ENCODE assay signal across 1 cellular context in the genomic region with DNA sequence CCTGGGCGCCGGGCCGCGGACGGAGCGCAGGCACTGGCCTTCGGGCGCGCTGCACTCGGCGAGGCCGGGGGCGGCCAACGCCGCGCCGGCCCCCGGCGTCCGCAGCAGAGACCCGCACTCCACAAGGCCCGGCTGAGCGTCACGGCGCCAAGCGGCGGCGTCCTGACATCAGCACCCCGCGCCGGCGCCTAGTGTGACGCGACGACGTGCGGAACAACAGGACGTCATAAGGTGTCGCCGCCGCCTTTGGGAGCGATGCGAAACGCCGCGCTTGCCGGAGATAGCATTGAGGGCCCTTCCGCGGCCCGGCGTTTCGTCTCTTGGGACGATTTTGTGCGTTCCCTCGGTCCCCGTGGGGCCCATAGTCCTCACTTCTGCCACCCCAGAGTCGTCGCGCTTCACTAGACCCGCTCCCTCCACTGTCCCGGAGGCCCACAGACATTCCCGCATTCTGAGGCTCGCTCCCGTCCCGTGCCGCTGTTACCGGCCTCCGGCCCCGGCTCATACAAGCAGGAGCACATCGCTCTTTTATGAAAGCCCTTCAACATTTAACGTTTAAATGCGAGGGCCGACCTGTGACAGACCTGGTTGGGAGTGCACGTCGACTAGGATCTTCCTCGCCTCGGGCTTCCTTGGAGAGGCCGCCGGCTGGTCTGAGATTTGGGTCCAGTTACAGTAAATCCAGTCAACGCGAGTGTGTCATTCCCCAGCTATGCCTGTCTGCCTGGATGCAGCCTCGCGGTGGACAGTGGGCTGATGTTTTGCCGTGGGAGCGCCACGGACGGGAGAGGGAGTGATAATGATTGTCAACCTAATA.
TF ChIP-seq lines count a peak whose summit lies in the region.

A gene (minus strand): TSS at position 143 of the 817 bp plus-strand sequence. CDS start 306 bp downstream, outside the sequence.

TF ChIP-seq in HepG2, 621 proteins besides CTCF, POLR2A, EP300 and RAD21 (continued from another document and continues in another):
- TF ChIP-seq, protein P1, sequence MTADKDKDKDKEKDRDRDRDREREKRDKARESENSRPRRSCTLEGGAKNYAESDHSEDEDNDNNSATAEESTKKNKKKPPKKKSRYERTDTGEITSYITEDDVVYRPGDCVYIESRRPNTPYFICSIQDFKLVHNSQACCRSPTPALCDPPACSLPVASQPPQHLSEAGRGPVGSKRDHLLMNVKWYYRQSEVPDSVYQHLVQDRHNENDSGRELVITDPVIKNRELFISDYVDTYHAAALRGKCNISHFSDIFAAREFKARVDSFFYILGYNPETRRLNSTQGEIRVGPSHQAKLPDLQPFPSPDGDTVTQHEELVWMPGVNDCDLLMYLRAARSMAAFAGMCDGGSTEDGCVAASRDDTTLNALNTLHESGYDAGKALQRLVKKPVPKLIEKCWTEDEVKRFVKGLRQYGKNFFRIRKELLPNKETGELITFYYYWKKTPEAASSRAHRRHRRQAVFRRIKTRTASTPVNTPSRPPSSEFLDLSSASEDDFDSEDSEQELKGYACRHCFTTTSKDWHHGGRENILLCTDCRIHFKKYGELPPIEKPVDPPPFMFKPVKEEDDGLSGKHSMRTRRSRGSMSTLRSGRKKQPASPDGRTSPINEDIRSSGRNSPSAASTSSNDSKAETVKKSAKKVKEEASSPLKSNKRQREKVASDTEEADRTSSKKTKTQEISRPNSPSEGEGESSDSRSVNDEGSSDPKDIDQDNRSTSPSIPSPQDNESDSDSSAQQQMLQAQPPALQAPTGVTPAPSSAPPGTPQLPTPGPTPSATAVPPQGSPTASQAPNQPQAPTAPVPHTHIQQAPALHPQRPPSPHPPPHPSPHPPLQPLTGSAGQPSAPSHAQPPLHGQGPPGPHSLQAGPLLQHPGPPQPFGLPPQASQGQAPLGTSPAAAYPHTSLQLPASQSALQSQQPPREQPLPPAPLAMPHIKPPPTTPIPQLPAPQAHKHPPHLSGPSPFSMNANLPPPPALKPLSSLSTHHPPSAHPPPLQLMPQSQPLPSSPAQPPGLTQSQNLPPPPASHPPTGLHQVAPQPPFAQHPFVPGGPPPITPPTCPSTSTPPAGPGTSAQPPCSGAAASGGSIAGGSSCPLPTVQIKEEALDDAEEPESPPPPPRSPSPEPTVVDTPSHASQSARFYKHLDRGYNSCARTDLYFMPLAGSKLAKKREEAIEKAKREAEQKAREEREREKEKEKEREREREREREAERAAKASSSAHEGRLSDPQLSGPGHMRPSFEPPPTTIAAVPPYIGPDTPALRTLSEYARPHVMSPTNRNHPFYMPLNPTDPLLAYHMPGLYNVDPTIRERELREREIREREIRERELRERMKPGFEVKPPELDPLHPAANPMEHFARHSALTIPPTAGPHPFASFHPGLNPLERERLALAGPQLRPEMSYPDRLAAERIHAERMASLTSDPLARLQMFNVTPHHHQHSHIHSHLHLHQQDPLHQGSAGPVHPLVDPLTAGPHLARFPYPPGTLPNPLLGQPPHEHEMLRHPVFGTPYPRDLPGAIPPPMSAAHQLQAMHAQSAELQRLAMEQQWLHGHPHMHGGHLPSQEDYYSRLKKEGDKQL (CRISPR knock-in tag; IDR thresholded peaks at IDR 0.05; ENCODE audit: low read depth) = no peak
- TF ChIP-seq ZNF274 (CRISPR knock-in tag; IDR thresholded peaks at IDR 0.05) = peak; percentile 70; the same call in 1 of the 2 replicates
- no peak for TF ChIP-seq CBX5 (CRISPR knock-in tag; IDR thresholded peaks at IDR 0.05; ENCODE audit: borderline replicate concordance)
- TF ChIP-seq, protein P2, sequence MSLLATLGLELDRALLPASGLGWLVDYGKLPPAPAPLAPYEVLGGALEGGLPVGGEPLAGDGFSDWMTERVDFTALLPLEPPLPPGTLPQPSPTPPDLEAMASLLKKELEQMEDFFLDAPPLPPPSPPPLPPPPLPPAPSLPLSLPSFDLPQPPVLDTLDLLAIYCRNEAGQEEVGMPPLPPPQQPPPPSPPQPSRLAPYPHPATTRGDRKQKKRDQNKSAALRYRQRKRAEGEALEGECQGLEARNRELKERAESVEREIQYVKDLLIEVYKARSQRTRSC (CRISPR knock-in tag; IDR thresholded peaks at IDR 0.05; ENCODE audit: low read depth) = no peak
- no peak for TF ChIP-seq TOE1 (CRISPR knock-in tag; IDR thresholded peaks at IDR 0.05)
- 0 out of 2 replicates have a peak, but pooled peaks have one; percentile 29 for TF ChIP-seq PRMT3 (CRISPR knock-in tag; IDR thresholded peaks at IDR 0.05; ENCODE audit: borderline replicate concordance, low read depth)
- TF ChIP-seq MYC (CRISPR knock-in tag; IDR thresholded peaks at IDR 0.05; ENCODE audit: borderline replicate concordance) = peak; percentile 59; the same call in 1 of the 2 replicates
- TF ChIP-seq CCAR2 (optimal IDR thresholded peaks at IDR 0.05; ENCODE audit: low read depth, low read length) = no peak
- peak; percentile 75; the same call in 1 of the 2 replicates for TF ChIP-seq SP4 (CRISPR knock-in tag; IDR thresholded peaks at IDR 0.05)
- no peak for TF ChIP-seq ZSCAN30 (CRISPR knock-in tag; IDR thresholded peaks at IDR 0.05)
- TF ChIP-seq FOXP1 (IDR thresholded peaks at IDR 0.05) = no peak
- TF ChIP-seq FOXP1 (CRISPR knock-in tag; IDR thresholded peaks at IDR 0.05) = peak; percentile 61; the same call in 1 of the 2 replicates
- TF ChIP-seq NCOA5 (CRISPR knock-in tag; IDR thresholded peaks at IDR 0.05) = no peak
- TF ChIP-seq SMC3 (IDR thresholded peaks at IDR 0.05; ENCODE audit: low read length) = no peak
- no peak for TF ChIP-seq HNF4G (IDR thresholded peaks at IDR 0.05; ENCODE audit: borderline replicate concordance, low read depth, low read length)
- no peak for TF ChIP-seq HNF4G (CRISPR knock-in tag; IDR thresholded peaks at IDR 0.05; ENCODE audit: borderline replicate concordance, low read depth)
- peak; percentile 86; the same call in 1 of the 2 replicates for TF ChIP-seq HDAC1 (CRISPR knock-in tag; IDR thresholded peaks at IDR 0.05)
- TF ChIP-seq ZNF720 (CRISPR knock-in tag; IDR thresholded peaks at IDR 0.05) = no peak
- TF ChIP-seq, protein P3, sequence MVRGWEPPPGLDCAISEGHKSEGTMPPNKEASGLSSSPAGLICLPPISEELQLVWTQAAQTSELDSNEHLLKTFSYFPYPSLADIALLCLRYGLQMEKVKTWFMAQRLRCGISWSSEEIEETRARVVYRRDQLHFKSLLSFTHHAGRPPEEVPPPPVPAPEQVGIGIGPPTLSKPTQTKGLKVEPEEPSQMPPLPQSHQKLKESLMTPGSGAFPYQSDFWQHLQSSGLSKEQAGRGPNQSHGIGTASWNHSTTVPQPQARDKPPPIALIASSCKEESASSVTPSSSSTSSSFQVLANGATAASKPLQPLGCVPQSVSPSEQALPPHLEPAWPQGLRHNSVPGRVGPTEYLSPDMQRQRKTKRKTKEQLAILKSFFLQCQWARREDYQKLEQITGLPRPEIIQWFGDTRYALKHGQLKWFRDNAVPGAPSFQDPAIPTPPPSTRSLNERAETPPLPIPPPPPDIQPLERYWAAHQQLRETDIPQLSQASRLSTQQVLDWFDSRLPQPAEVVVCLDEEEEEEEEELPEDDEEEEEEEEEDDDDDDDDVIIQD (CRISPR knock-in tag; IDR thresholded peaks at IDR 0.05; ENCODE audit: low read depth) = no peak
- TF ChIP-seq, protein P4, sequence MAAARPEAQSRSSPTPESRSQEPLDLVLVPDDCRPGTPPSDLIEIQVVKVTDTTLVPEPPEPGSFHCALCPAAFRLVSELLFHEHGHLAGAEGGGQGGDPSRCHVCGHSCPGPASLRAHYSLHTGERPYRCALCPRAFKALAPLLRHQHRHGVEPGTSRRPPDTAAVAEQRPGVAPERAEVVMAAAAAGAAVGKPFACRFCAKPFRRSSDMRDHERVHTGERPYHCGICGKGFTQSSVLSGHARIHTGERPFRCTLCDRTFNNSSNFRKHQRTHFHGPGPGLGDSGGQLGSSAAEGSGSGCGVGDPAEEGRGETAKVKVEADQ (CRISPR knock-in tag; IDR thresholded peaks at IDR 0.05; ENCODE audit: borderline replicate concordance) = peak; percentile 38; the same call in 1 of the 2 replicates
- TF ChIP-seq ZFAT (CRISPR knock-in tag; conservative IDR thresholded peaks at IDR 0.05) = no peak
- TF ChIP-seq IKZF1 (IDR thresholded peaks at IDR 0.05) = no peak
- no peak for TF ChIP-seq KDM1A (CRISPR knock-in tag; IDR thresholded peaks at IDR 0.05)
- TF ChIP-seq, protein P5, sequence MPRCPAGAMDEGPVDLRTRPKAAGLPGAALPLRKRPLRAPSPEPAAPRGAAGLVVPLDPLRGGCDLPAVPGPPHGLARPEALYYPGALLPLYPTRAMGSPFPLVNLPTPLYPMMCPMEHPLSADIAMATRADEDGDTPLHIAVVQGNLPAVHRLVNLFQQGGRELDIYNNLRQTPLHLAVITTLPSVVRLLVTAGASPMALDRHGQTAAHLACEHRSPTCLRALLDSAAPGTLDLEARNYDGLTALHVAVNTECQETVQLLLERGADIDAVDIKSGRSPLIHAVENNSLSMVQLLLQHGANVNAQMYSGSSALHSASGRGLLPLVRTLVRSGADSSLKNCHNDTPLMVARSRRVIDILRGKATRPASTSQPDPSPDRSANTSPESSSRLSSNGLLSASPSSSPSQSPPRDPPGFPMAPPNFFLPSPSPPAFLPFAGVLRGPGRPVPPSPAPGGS (CRISPR knock-in tag; IDR thresholded peaks at IDR 0.05) = peak; percentile 29; the same call in 1 of the 2 replicates
- no peak for TF ChIP-seq IRX3 (CRISPR knock-in tag; IDR thresholded peaks at IDR 0.05; ENCODE audit: borderline replicate concordance, low read depth)
- TF ChIP-seq KLF12 (CRISPR knock-in tag; IDR thresholded peaks at IDR 0.05; ENCODE audit: borderline replicate concordance) = no peak
- TF ChIP-seq NCOA2 (CRISPR knock-in tag; IDR thresholded peaks at IDR 0.05) = no peak
- peak; percentile 65 for TF ChIP-seq KMT2A (CRISPR knock-in tag; IDR thresholded peaks at IDR 0.05)
- TF ChIP-seq, protein P6, sequence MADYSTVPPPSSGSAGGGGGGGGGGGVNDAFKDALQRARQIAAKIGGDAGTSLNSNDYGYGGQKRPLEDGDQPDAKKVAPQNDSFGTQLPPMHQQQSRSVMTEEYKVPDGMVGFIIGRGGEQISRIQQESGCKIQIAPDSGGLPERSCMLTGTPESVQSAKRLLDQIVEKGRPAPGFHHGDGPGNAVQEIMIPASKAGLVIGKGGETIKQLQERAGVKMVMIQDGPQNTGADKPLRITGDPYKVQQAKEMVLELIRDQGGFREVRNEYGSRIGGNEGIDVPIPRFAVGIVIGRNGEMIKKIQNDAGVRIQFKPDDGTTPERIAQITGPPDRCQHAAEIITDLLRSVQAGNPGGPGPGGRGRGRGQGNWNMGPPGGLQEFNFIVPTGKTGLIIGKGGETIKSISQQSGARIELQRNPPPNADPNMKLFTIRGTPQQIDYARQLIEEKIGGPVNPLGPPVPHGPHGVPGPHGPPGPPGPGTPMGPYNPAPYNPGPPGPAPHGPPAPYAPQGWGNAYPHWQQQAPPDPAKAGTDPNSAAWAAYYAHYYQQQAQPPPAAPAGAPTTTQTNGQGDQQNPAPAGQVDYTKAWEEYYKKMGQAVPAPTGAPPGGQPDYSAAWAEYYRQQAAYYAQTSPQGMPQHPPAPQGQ (CRISPR knock-in tag; IDR thresholded peaks at IDR 0.05; ENCODE audit: borderline replicate concordance) = 0 out of 2 replicates have a peak, but pooled peaks have one; percentile 48
- peak; percentile 84; the same call in 1 of the 2 replicates for TF ChIP-seq YEATS4 (CRISPR knock-in tag; IDR thresholded peaks at IDR 0.05; ENCODE audit: borderline replicate concordance)
- 0 out of 2 replicates have a peak, but pooled peaks have one; percentile 7 for TF ChIP-seq ZBTB3 (CRISPR knock-in tag; IDR thresholded peaks at IDR 0.05; ENCODE audit: borderline replicate concordance, low read depth)
- peak; percentile 82 for TF ChIP-seq ASH2L (IDR thresholded peaks at IDR 0.05; ENCODE audit: insufficient read length, low read depth, low read length)
- peak; percentile 40; the same call in 1 of the 2 replicates for TF ChIP-seq ZNF547 (CRISPR knock-in tag; IDR thresholded peaks at IDR 0.05)
- 0 out of 2 replicates have a peak, but pooled peaks have one; percentile 25 for TF ChIP-seq ZNF230 (CRISPR knock-in tag; IDR thresholded peaks at IDR 0.05)
- TF ChIP-seq, protein P7, sequence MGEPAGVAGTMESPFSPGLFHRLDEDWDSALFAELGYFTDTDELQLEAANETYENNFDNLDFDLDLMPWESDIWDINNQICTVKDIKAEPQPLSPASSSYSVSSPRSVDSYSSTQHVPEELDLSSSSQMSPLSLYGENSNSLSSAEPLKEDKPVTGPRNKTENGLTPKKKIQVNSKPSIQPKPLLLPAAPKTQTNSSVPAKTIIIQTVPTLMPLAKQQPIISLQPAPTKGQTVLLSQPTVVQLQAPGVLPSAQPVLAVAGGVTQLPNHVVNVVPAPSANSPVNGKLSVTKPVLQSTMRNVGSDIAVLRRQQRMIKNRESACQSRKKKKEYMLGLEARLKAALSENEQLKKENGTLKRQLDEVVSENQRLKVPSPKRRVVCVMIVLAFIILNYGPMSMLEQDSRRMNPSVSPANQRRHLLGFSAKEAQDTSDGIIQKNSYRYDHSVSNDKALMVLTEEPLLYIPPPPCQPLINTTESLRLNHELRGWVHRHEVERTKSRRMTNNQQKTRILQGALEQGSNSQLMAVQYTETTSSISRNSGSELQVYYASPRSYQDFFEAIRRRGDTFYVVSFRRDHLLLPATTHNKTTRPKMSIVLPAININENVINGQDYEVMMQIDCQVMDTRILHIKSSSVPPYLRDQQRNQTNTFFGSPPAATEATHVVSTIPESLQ (CRISPR knock-in tag; conservative IDR thresholded peaks at IDR 0.05) = 0 out of 2 replicates have a peak, but pooled peaks have one; percentile 75
- TF ChIP-seq ZNF124 (CRISPR knock-in tag; IDR thresholded peaks at IDR 0.05) = 0 out of 2 replicates have a peak, but pooled peaks have one; percentile 52
- TF ChIP-seq HHEX (CRISPR knock-in tag; IDR thresholded peaks at IDR 0.05) = no peak
- peak; percentile 41 for TF ChIP-seq ATF7-NPFF (CRISPR knock-in tag; IDR thresholded peaks at IDR 0.05; ENCODE audit: low read depth)
- no peak for TF ChIP-seq CHD4 (IDR thresholded peaks at IDR 0.05; ENCODE audit: borderline replicate concordance, low read length)
- TF ChIP-seq, protein P8, sequence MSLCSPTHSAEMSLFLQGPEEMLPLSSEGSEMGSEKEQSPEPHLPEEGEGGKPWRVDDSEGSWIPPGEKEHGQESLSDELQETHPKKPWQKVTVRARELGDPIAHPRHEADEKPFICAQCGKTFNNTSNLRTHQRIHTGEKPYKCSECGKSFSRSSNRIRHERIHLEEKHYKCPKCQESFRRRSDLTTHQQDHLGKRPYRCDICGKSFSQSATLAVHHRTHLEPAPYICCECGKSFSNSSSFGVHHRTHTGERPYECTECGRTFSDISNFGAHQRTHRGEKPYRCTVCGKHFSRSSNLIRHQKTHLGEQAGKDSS (CRISPR knock-in tag; IDR thresholded peaks at IDR 0.05; ENCODE audit: borderline replicate concordance, low read depth) = no peak
- TF ChIP-seq CC2D1A (CRISPR knock-in tag; IDR thresholded peaks at IDR 0.05) = no peak
- no peak for TF ChIP-seq RBAK (CRISPR knock-in tag; IDR thresholded peaks at IDR 0.05)
- peak; percentile 98 for TF ChIP-seq GATAD1 (CRISPR knock-in tag; IDR thresholded peaks at IDR 0.05)
- TF ChIP-seq ZFY (CRISPR knock-in tag; IDR thresholded peaks at IDR 0.05) = peak; percentile 91
- TF ChIP-seq PITX1 (CRISPR knock-in tag; IDR thresholded peaks at IDR 0.05) = no peak; the same call in 1 of the 2 replicates
- no peak for TF ChIP-seq NR1H2 (CRISPR knock-in tag; IDR thresholded peaks at IDR 0.05; ENCODE audit: borderline replicate concordance, low read depth)
- TF ChIP-seq, protein P9, sequence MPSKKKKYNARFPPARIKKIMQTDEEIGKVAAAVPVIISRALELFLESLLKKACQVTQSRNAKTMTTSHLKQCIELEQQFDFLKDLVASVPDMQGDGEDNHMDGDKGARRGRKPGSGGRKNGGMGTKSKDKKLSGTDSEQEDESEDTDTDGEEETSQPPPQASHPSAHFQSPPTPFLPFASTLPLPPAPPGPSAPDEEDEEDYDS (CRISPR knock-in tag; IDR thresholded peaks at IDR 0.05) = no peak
- no peak for TF ChIP-seq TCF12 (IDR thresholded peaks at IDR 0.05)
- no peak for TF ChIP-seq TCF12 (CRISPR knock-in tag; IDR thresholded peaks at IDR 0.05)
- TF ChIP-seq EEA1 (CRISPR knock-in tag; IDR thresholded peaks at IDR 0.05; ENCODE audit: borderline replicate concordance) = no peak
- 0 out of 2 replicates have a peak, but pooled peaks have one; percentile 25 for TF ChIP-seq ZNF232 (CRISPR knock-in tag; IDR thresholded peaks at IDR 0.05; ENCODE audit: borderline replicate concordance)
